ENCODE assay signal across 12 cellular contexts in genomic region chr22:38327805-38328204, GRCh38. TPM values are rescaled to one million over a fixed set of nuclear protein-coding genes. Genes with fewer than 3 reads are reported as not detected.
A peak's percentile ranks its signal among the peaks of the same experiment; 100 is the strongest.
DNase-seq lines count a peak whose midpoint lies in the region; ATAC-seq and TF ChIP-seq lines count a peak whose summit lies in the region.
"Had no signal": no experiment of that assay in that cellular context is flagged by ENCODE, and none has a peak within 500 bp of the region (broad histone marks: within the 10 kb centered on the region; RNA-seq: fewer than 3 reads in every experiment).

No MANE protein-coding gene starts in this region.

- CTCF ChIA-PET in CD8-positive, alpha-beta T cell (lab: Charles Lee): no interaction called here

- no peaks in the 10 kb centered on the region for H3K36me3 Mint-ChIP-seq in CD8-positive, alpha-beta T cell
- no peaks in the 10 kb centered on the region for H3K36me3 Mint-ChIP-seq in central memory CD8-positive, alpha-beta T cell (ENCODE audit: insufficient read depth)
- no peaks in the 10 kb centered on the region for H3K36me3 Mint-ChIP-seq in naive thymus-derived CD8-positive, alpha-beta T cell
- H3K36me3 Mint-ChIP-seq in progenitor cell of endocrine pancreas (ENCODE audit: insufficient read depth): no peaks in the 10 kb centered on the region
- H3K36me3 Mint-ChIP-seq: activated naive CD4-positive, alpha-beta T cell treated with anti-CD3 and anti-CD28 coated beads, Interleukin-2, amount 50 U/mL, for 24 hours had no signal

- POLR2A ChIA-PET in CD8-positive, alpha-beta T cell (lab: Charles Lee): no interaction called here
- POLR2A ChIA-PET in naive thymus-derived CD8-positive, alpha-beta T cell (lab: Charles Lee): no interaction called here

- H3K4me1 Mint-ChIP-seq in CD8-positive, alpha-beta T cell (ENCODE audit: low read depth): peaks cover 4% of the 10 kb centered on the region
- H3K4me1 Mint-ChIP-seq in central memory CD8-positive, alpha-beta T cell: peaks cover 7% of the 10 kb centered on the region
- peaks cover 0 to 8% (median 5%) of the 10 kb centered on the region in 4 donors for H3K4me1 Mint-ChIP-seq in naive thymus-derived CD8-positive, alpha-beta T cell
- no peaks in the 10 kb centered on the region for H3K4me1 Mint-ChIP-seq in progenitor cell of endocrine pancreas (ENCODE audit: low read depth)
- H3K4me1 Mint-ChIP-seq: activated naive CD4-positive, alpha-beta T cell treated with anti-CD3 and anti-CD28 coated beads, Interleukin-2, amount 50 U/mL, for 24 hours had no signal

- no peak overlapping the region for H3K27ac ChIP-seq in CD8-positive, alpha-beta T cell (ENCODE audit: low read depth, low read length)
- H3K27ac ChIP-seq: tibial nerve had no signal

- H3K4me3 Mint-ChIP-seq in CD8-positive, alpha-beta T cell: peak overlapping the region; percentile 55
- peak overlapping the region; percentile 51 for H3K4me3 Mint-ChIP-seq in central memory CD8-positive, alpha-beta T cell
- H3K4me3 Mint-ChIP-seq in naive thymus-derived CD8-positive, alpha-beta T cell: peak overlapping the region in 8 of 10 donors; percentile 20 to 75 (median 51)
- H3K4me3 Mint-ChIP-seq in progenitor cell of endocrine pancreas (ENCODE audit: low read depth): no peak overlapping the region
- H3K4me3 Mint-ChIP-seq: activated naive CD4-positive, alpha-beta T cell treated with anti-CD3 and anti-CD28 coated beads, Interleukin-2, amount 50 U/mL, for 24 hours had no signal

- H3K4me1 ChIP-seq in CD8-positive, alpha-beta T cell (ENCODE audit: insufficient read depth, low read length): no peaks in the 10 kb centered on the region
- H3K4me1 ChIP-seq: tibial nerve had no signal

- no peak for ATAC-seq in CD8-positive, alpha-beta T cell
- ATAC-seq in central memory CD8-positive, alpha-beta T cell (replicated peaks; ENCODE audit: extremely low read depth, poor library complexity, severe bottlenecking): no peak
- no peak for ATAC-seq in naive thymus-derived CD8-positive, alpha-beta T cell

- DNase-seq in CD8-positive, alpha-beta T cell: peak in 1 of 7 experiments; percentile 54
- DNase-seq in NCI-H2227 (lab: John Stamatoyannopoulos, UW; ENCODE audit: unreplicated experiment) (peak; percentile 22), germinal center (ENCODE audit: low spot score) (no peak), progenitor cell of endocrine pancreas (ENCODE audit: low spot score, unreplicated experiment) (no peak)
- no peak for DNase-seq in central memory CD8-positive, alpha-beta T cell (ENCODE audit: low spot score in 2 of 2)
- DNase-seq in naive thymus-derived CD8-positive, alpha-beta T cell: no peak
- no peak for DNase-seq in NK-92 treated with Interleukin-12 subunit alpha and Interleukin-12 subunit beta, amount 100 ng/mL, for 24 hours (lab: John Stamatoyannopoulos, UW)
- no peak for DNase-seq in stimulated activated naive CD4-positive, alpha-beta T cell (lab: John Stamatoyannopoulos, UW)
- DNase-seq: NCI-H446; stimulated activated CD4-positive, alpha-beta T cell treated with anti-CD3 and anti-CD28 coated beads, Interleukin-1b, Interleukin-23, amount 100 ng/mL, for 48 hours had no signal

- intact Hi-C loops in CD8-positive, alpha-beta T cell (cut with DNase I, micrococcal nuclease): no loop called here

- H3K27ac Mint-ChIP-seq in CD8-positive, alpha-beta T cell: peak overlapping the region; percentile 72
- peak overlapping the region; percentile 88 for H3K27ac Mint-ChIP-seq in central memory CD8-positive, alpha-beta T cell (ENCODE audit: low read depth)
- peak overlapping the region in 6 of 10 donors; percentile 8 to 84 (median 54) for H3K27ac Mint-ChIP-seq in naive thymus-derived CD8-positive, alpha-beta T cell
- no peak overlapping the region for H3K27ac Mint-ChIP-seq in progenitor cell of endocrine pancreas
- H3K27ac Mint-ChIP-seq: activated naive CD4-positive, alpha-beta T cell treated with anti-CD3 and anti-CD28 coated beads, Interleukin-2, amount 50 U/mL, for 24 hours had no signal

- H3K36me3 ChIP-seq in CD8-positive, alpha-beta T cell (ENCODE audit: insufficient read depth, low read length): no peaks in the 10 kb centered on the region

- H3K4me3 ChIP-seq in CD8-positive, alpha-beta T cell (ENCODE audit: low read depth, low read length): no peak overlapping the region
- H3K4me3 ChIP-seq: tibial nerve had no signal

- no peaks in the 10 kb centered on the region for H3K27me3 ChIP-seq in CD8-positive, alpha-beta T cell (ENCODE audit: insufficient read depth, low read length)
- H3K27me3 ChIP-seq: tibial nerve had no signal

- TF ChIP-seq CTCF in CD8-positive, alpha-beta T cell (IDR thresholded peaks at IDR 0.05): no peak
- no peak for TF ChIP-seq CTCF in progenitor cell of endocrine pancreas (IDR thresholded peaks at IDR 0.05; ENCODE audit: unreplicated experiment)

- H3K9me3 Mint-ChIP-seq in CD8-positive, alpha-beta T cell: no peaks in the 10 kb centered on the region
- H3K9me3 Mint-ChIP-seq in central memory CD8-positive, alpha-beta T cell: no peaks in the 10 kb centered on the region
- H3K9me3 Mint-ChIP-seq in naive thymus-derived CD8-positive, alpha-beta T cell: no peaks in the 10 kb centered on the region
- no peaks in the 10 kb centered on the region for H3K9me3 Mint-ChIP-seq in progenitor cell of endocrine pancreas (ENCODE audit: low read depth)
- H3K9me3 Mint-ChIP-seq: activated naive CD4-positive, alpha-beta T cell treated with anti-CD3 and anti-CD28 coated beads, Interleukin-2, amount 50 U/mL, for 24 hours had no signal

- H3K9me3 ChIP-seq in CD8-positive, alpha-beta T cell (ENCODE audit: low read length): no peaks in the 10 kb centered on the region
- H3K9me3 ChIP-seq: tibial nerve had no signal

- H3K27me3 Mint-ChIP-seq in CD8-positive, alpha-beta T cell (ENCODE audit: low read depth): no peaks in the 10 kb centered on the region
- H3K27me3 Mint-ChIP-seq in central memory CD8-positive, alpha-beta T cell: peaks cover 22% of the 10 kb centered on the region
- H3K27me3 Mint-ChIP-seq in naive thymus-derived CD8-positive, alpha-beta T cell: peaks cover 0 to 4% (median 0%) of the 10 kb centered on the region in 5 donors
- peaks cover 16% of the 10 kb centered on the region for H3K27me3 Mint-ChIP-seq in progenitor cell of endocrine pancreas
- H3K27me3 Mint-ChIP-seq: activated naive CD4-positive, alpha-beta T cell treated with anti-CD3 and anti-CD28 coated beads, Interleukin-2, amount 50 U/mL, for 24 hours had no signal

RNA-seq across cellular contexts. Expression of gene CSNK1E, which starts 10.6 kb away (rescaled TPM):
- 100 to 1,000 TPM; 172 to 178 TPM for total RNA-seq in CD8-positive, alpha-beta T cell
- total RNA-seq in naive thymus-derived CD8-positive, alpha-beta T cell: 100 to 1,000 TPM; 113 to 116 TPM
- 10 to 100 TPM in 2 of 3 donors, 1 to 10 TPM in 1; 9.1 to 16.1 (median 15.0) TPM for polyA plus RNA-seq in naive thymus-derived CD8-positive, alpha-beta T cell
- total RNA-seq in progenitor cell of endocrine pancreas: 246 and 250 TPM in 2 replicates

RNA-seq across cellular contexts. Expression of gene TMEM184B, which starts 55.0 kb away (rescaled TPM):
- total RNA-seq in CD8-positive, alpha-beta T cell: 10 to 100 TPM; 53.0 TPM
- total RNA-seq in naive thymus-derived CD8-positive, alpha-beta T cell: 10 to 100 TPM; 25.5 to 26.8 TPM
- polyA plus RNA-seq in naive thymus-derived CD8-positive, alpha-beta T cell: 10 to 100 TPM in 1 of 3 donors, 1 to 10 TPM in 2; 5.1 to 13.0 (median 5.4) TPM
- total RNA-seq in progenitor cell of endocrine pancreas: 67.3 and 71.7 TPM in 2 replicates
